25 cellular contexts compared by ENCODE assay signal in the genomic region with DNA sequence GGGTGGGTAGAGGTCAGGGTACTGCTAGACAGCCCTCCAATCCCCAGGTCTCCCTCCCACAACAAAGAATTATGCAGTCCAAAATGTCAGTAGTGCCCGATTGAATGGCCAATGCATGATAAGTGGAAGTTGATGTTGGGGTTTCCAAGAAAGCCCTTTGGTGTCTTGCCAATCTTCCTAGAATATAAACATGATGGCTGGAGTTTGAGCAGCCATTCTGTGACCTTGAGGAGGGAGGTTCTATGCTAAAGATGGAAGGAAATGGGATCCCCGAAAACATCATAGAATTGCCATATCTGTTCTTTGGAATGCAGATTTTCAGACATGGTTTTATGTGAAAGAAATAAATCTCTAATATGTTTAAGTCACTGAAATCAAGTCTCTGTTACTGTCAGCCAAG.
"Had no signal": no experiment of that assay in that cellular context is flagged by ENCODE, and none has a peak within 500 bp of the region (broad histone marks: within the 10 kb centered on the region; RNA-seq: fewer than 3 reads in every experiment).

No MANE protein-coding gene starts in this region.

- H3K9me3 ChIP-seq: heart left ventricle, pancreas, prostate gland, tibial artery, upper lobe of right lung had no signal

- H3K36me3 ChIP-seq: heart left ventricle, pancreas, prostate gland, tibial artery, upper lobe of right lung had no signal

- FAIRE-seq: pancreas had no signal

- H3K27ac ChIP-seq: foreskin keratinocyte, heart left ventricle, pancreas, prostate gland, skin epidermis, tibial artery, upper lobe of right lung had no signal

- H3K27me3 ChIP-seq: foreskin keratinocyte, heart left ventricle, pancreas, tibial artery, upper lobe of right lung had no signal

- H3K4me1 ChIP-seq: pancreas, prostate gland had no signal

- H3K4me3 ChIP-seq: heart left ventricle, pancreas, prostate gland, skin epidermis, tibial artery, upper lobe of right lung had no signal

- ATAC-seq: activated naive CD8-positive, alpha-beta T cell treated with anti-CD3 and anti-CD28 coated beads, Interleukin-2, amount 50 U/mL, for 24 hours; esophagus mucosa; foreskin keratinocyte; heart left ventricle; pancreas; sciatic nerve; upper lobe of right lung had no signal

- DNase-seq: activated CD4-positive, alpha-beta T cell treated with anti-CD3 and anti-CD28 coated beads for 1 hour; activated CD8-positive, alpha-beta memory T cell treated with anti-CD3 and anti-CD28 coated beads for 24 hours; activated naive CD8-positive, alpha-beta T cell treated with anti-CD3 and anti-CD28 coated beads, Interleukin-2, amount 50 U/mL, for 24 hours; activated T-cell treated with anti-CD3 and anti-CD28 coated beads, Interleukin-2, amount 50 U/mL, for 1 hour; amygdala; caudate nucleus; cortex of kidney; endodermal cell; foreskin keratinocyte; heart left ventricle; hypothalamus; naive B cell; nucleus accumbens; pancreas; retina; stimulated activated CD4-positive, alpha-beta T cell treated with anti-CD3 and anti-CD28 coated beads, Interleukin-12 subunit alpha, Interleukin-12 subunit beta, amount 100 ng/mL, for 4 hours; stimulated activated CD4-positive, alpha-beta T cell treated with anti-CD3 and anti-CD28 coated beads, Interleukin-4, amount 100 ng/mL, for 24 hours; stimulated activated naive CD8-positive, alpha-beta T cell treated with anti-CD3 and anti-CD28 coated beads, Interleukin-15, amount 100 ng/mL, for 72 hours; T-helper 1 cell; tibial artery; upper lobe of right lung had no signal
